In the genomic region with DNA sequence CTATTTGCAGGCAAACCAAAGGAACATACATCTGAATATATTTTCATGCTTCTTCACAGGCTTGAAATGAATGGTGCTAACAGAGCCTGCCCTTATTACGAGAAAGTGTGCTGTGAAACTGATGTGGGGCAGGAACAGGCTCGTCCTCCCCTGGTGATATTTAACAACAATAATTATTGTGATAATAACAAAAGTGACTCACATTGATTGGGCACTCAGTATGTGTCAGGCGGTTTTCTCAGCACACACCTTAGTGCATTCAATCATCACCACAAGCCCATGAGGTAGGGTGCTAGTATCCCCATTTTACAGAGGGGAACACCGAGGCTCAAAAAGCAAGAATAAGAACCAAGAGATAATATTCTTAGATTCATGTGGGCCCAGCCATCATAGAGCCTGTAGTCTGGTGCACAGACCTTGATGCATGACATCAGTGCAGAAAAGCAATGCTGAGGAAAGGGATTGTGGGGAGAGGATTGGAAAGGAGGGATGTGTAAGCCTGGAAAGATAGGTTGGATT, we compare ENCODE assay signal across 24 cellular contexts.
"Had no signal": no experiment of that assay in that cellular context is flagged by ENCODE, and none has a peak within 500 bp of the region (broad histone marks: within the 10 kb centered on the region; RNA-seq: fewer than 3 reads in every experiment).

No MANE protein-coding gene starts in this region.

- ATAC-seq: activated naive CD4-positive, alpha-beta T cell treated with anti-CD3 and anti-CD28 coated beads, Interleukin-2, amount 50 U/mL, for 72 hours; activated T-cell treated with anti-CD3 and anti-CD28 coated beads, Interleukin-2, amount 50 U/mL, for 72 hours; body of pancreas; right lobe of liver; stimulated activated naive CD8-positive, alpha-beta T cell treated with anti-CD3 and anti-CD28 coated beads, Interleukin-15, Interleukin-2, amounts not matched to agents 100 U/mL and 50 U/mL, for 24 hours had no signal

- DNase-seq: activated CD4-positive, alpha-beta T cell treated with anti-CD3 and anti-CD28 coated beads for 4 hours; activated CD4-positive, alpha-beta T cell treated with anti-CD3 and anti-CD28 coated beads, Interleukin-2, amount 50 U/mL, for 4 hours; activated naive CD4-positive, alpha-beta T cell; activated T-cell treated with anti-CD3 and anti-CD28 coated beads for 4 hours; activated T-cell treated with anti-CD3 and anti-CD28 coated beads, Interleukin-2, amount 50 U/mL, for 72 hours; aorta; body of pancreas; cortex of kidney; left ventricle myocardium inferior; stimulated activated CD4-positive, alpha-beta T cell treated with anti-CD3 and anti-CD28 coated beads, Interleukin-2, amount 100 ng/mL, for 48 hours; stimulated activated naive CD8-positive, alpha-beta T cell treated with anti-CD3 and anti-CD28 coated beads, Interleukin-15, Interleukin-2, amounts not matched to agents 100 U/mL and 50 U/mL, for 24 hours; testis; trophoblast cell had no signal

- H3K4me3 ChIP-seq: adrenal gland, body of pancreas, esophagus muscularis mucosa, left ventricle myocardium inferior, lung, right lobe of liver, testis had no signal

- H3K27ac Mint-ChIP-seq: activated naive CD4-positive, alpha-beta T cell treated with anti-CD3 and anti-CD28 coated beads, Interleukin-2, amount 50 U/mL, for 72 hours; activated T-cell treated with anti-CD3 and anti-CD28 coated beads, Interleukin-2, amount 50 U/mL, for 72 hours; progenitor cell of endocrine pancreas had no signal

- H3K9me3 ChIP-seq: adrenal gland, body of pancreas, esophagus muscularis mucosa, left ventricle myocardium inferior, neutrophil, right lobe of liver, testis had no signal

- H3K27me3 ChIP-seq: adrenal gland, body of pancreas, neutrophil, right lobe of liver, testis had no signal

- FAIRE-seq: endothelial cell of umbilical vein, frontal cortex, urothelium cell line had no signal

- H3K4me1 ChIP-seq: body of pancreas, esophagus muscularis mucosa, left ventricle myocardium inferior, right lobe of liver, testis had no signal

- H3K9me3 Mint-ChIP-seq: activated naive CD4-positive, alpha-beta T cell treated with anti-CD3 and anti-CD28 coated beads, Interleukin-2, amount 50 U/mL, for 72 hours; activated T-cell treated with anti-CD3 and anti-CD28 coated beads, Interleukin-2, amount 50 U/mL, for 72 hours; nephron had no signal

- H3K36me3 Mint-ChIP-seq: activated naive CD4-positive, alpha-beta T cell treated with anti-CD3 and anti-CD28 coated beads, Interleukin-2, amount 50 U/mL, for 72 hours had no signal

- H3K4me3 Mint-ChIP-seq: activated T-cell treated with anti-CD3 and anti-CD28 coated beads, Interleukin-2, amount 50 U/mL, for 72 hours; nephron had no signal

- H3K27ac ChIP-seq: adrenal gland, body of pancreas, esophagus muscularis mucosa, left ventricle myocardium inferior, neutrophil, right lobe of liver, testis had no signal

- H3K36me3 ChIP-seq: adrenal gland, esophagus muscularis mucosa, left ventricle myocardium inferior, neutrophil, right lobe of liver had no signal
